ENCODE assay signal across 17 cellular contexts in the genomic region with DNA sequence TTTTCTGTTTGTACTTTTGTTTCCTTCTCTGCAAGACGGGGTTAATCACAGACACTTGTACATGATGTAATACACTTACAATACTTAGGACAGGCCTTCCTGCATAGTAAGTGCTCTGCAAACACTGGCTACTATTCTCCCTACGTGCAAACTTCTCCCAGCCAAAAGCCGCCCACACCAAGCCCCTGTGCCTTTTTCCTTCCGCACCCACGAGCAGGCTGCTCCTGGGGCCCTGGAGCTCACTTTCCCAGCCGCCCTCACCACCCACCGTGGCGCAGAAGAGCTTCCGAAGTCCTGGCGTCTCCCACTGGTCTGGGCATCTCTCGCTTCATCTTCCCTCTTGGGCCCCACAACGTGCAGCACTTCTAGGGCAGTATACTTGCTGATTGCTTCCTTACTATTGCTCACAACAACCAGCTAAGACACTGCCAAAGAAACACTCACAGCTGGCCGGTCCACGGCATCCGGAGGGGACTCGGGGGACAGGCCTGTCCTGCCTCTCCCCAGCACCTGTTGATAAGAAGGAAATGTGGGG. TPM values are rescaled to one million over a fixed set of nuclear protein-coding genes. Genes with fewer than 3 reads are reported as not detected.
DNase-seq lines count a peak whose midpoint lies in the region; ATAC-seq, FAIRE-seq and TF ChIP-seq lines count a peak whose summit lies in the region.
"Had no signal": no experiment of that assay in that cellular context is flagged by ENCODE, and none has a peak within 500 bp of the region (broad histone marks: within the 10 kb centered on the region; RNA-seq: fewer than 3 reads in every experiment).

No MANE protein-coding gene starts in this region.

- no peak for DNase-seq in Right ventricle myocardium inferior (ENCODE audit: missing footprints)
- no peak for DNase-seq in cardiac septum (ENCODE audit: low spot score)
- peak; percentile 86 for DNase-seq in fibroblast of the conjunctiva (ENCODE audit: low read depth)
- DNase-seq in ovary, result no peak
- DNase-seq in GF-D8 (lab: John Stamatoyannopoulos, UW), result no peak
- DNase-seq in activated CD4-positive, CD25-positive, alpha-beta regulatory T cell treated with anti-CD3 and anti-CD28 coated beads, Interleukin-2, amount 50 U/mL, for 72 hours, result no peak
- DNase-seq in kidney, result no peak
- DNase-seq: activated CD4-positive, alpha-beta memory T cell treated with anti-CD3 and anti-CD28 coated beads for 36 hours; effector CD4-positive, alpha-beta T cell; H9; KBM-7; NCI-H1436; NCI-H69; stimulated activated CD4-positive, alpha-beta T cell treated with anti-CD3 and anti-CD28 coated beads, Interleukin-4, amount 100 ng/mL, for 4 hours; stimulated activated naive B cell treated with anti-CD40 and anti-IgM and Interleukin-4, amounts not matched to agents 10 μg/mL and 1 μg/mL and 100 μg/mL, for 72 hours had no signal

- H3K9me3 ChIP-seq in ovary (no peaks in the 10 kb centered on the region), kidney (ENCODE audit: control insufficient read depth in 1 of 2, low read length in 2 of 2) (no peaks in the 10 kb centered on the region)

- no peaks in the 10 kb centered on the region for H3K27me3 ChIP-seq in ovary

- peak overlapping the region; percentile 40 to 44 for H3K27ac ChIP-seq in ovary
- H3K27ac ChIP-seq in kidney (ENCODE audit: low read depth in 2 of 2, low read length in 2 of 2), result no peak overlapping the region

- H3K4me1 Mint-ChIP-seq in stimulated activated memory B cell treated with anti-CD40 and anti-IgM and Interleukin-4, amounts not matched to agents 10 μg/mL and 1 μg/mL and 100 μg/mL, for 72 hours, result no peaks in the 10 kb centered on the region
- H3K4me1 Mint-ChIP-seq: stimulated activated naive B cell treated with anti-CD40 and anti-IgM and Interleukin-4, amounts not matched to agents 10 μg/mL and 1 μg/mL and 100 μg/mL, for 72 hours had no signal

- TF ChIP-seq POLR2A in ovary (IDR thresholded peaks at IDR 0.05), result no peak

- 42 to 47% (median 45%) methylated on average over 16 of the region's 16 CpGs for WGBS in ovary, 3 donors

- intact Hi-C loops in Right ventricle myocardium inferior (cut with DNase I), result no loop called here
- intact Hi-C loops in cardiac septum (cut with DNase I), result loop anchor here (2.0 kb wide), 1 partner anchor 45 kb away; no protein-coding TSS in a partner anchor
- intact Hi-C loops in ovary (cut with DNase I), result no loop called here
- intact Hi-C loops in kidney (cut with DNase I), result no loop called here

- FAIRE-seq in kidney (lab: Jason Lieb, UNC), result no peak
- FAIRE-seq: keratinocyte had no signal

- H3K9me3 Mint-ChIP-seq in stimulated activated memory B cell treated with anti-CD40 and anti-IgM and Interleukin-4, amounts not matched to agents 10 μg/mL and 1 μg/mL and 100 μg/mL, for 72 hours, result no peaks in the 10 kb centered on the region
- H3K9me3 Mint-ChIP-seq: activated CD4-positive, alpha-beta memory T cell treated with anti-CD3 and anti-CD28 coated beads for 36 hours; H9; stimulated activated naive B cell treated with anti-CD40 and anti-IgM and Interleukin-4, amounts not matched to agents 10 μg/mL and 1 μg/mL and 100 μg/mL, for 72 hours had no signal

- H3K9ac ChIP-seq in kidney (ENCODE audit: low read length in 2 of 2), result no peak overlapping the region

- no peak for TF ChIP-seq EP300 in ovary (IDR thresholded peaks at IDR 0.05)

- H3K27ac Mint-ChIP-seq in stimulated activated memory B cell treated with anti-CD40 and anti-IgM and Interleukin-4, amounts not matched to agents 10 μg/mL and 1 μg/mL and 100 μg/mL, for 72 hours, result no peak overlapping the region
- H3K27ac Mint-ChIP-seq: activated CD4-positive, alpha-beta memory T cell treated with anti-CD3 and anti-CD28 coated beads for 36 hours; H9; stimulated activated naive B cell treated with anti-CD40 and anti-IgM and Interleukin-4, amounts not matched to agents 10 μg/mL and 1 μg/mL and 100 μg/mL, for 72 hours had no signal

- no peak for TF ChIP-seq CTCF in ovary (IDR thresholded peaks at IDR 0.05)
- no peak for TF ChIP-seq CTCF in kidney (IDR thresholded peaks at IDR 0.05; ENCODE audit: borderline replicate concordance, extremely low read depth, insufficient read depth)

- H3K4me3 ChIP-seq in ovary, result no peak overlapping the region
- no peak overlapping the region for H3K4me3 ChIP-seq in kidney (ENCODE audit: low read length in 2 of 2)

- no peaks in the 10 kb centered on the region for H3K36me3 ChIP-seq in ovary
- H3K36me3 ChIP-seq in kidney (ENCODE audit: control insufficient read depth in 1 of 2, insufficient read depth in 2 of 2, low read length in 2 of 2), result no peaks in the 10 kb centered on the region

- peak; percentile 65 for ATAC-seq in Right ventricle myocardium inferior
- ATAC-seq in stimulated activated memory B cell treated with anti-CD40 and anti-IgM and Interleukin-4, amounts not matched to agents 10 μg/mL and 1 μg/mL and 100 μg/mL, for 72 hours, result no peak
- ATAC-seq: stimulated activated naive B cell treated with anti-CD40 and anti-IgM and Interleukin-4, amounts not matched to agents 10 μg/mL and 1 μg/mL and 100 μg/mL, for 72 hours had no signal

- H3K27me3 Mint-ChIP-seq in stimulated activated memory B cell treated with anti-CD40 and anti-IgM and Interleukin-4, amounts not matched to agents 10 μg/mL and 1 μg/mL and 100 μg/mL, for 72 hours, result peaks cover 3% of the 10 kb centered on the region
- H3K27me3 Mint-ChIP-seq: activated CD4-positive, alpha-beta memory T cell treated with anti-CD3 and anti-CD28 coated beads for 36 hours had no signal

- peaks cover 8% of the 10 kb centered on the region for H3K4me1 ChIP-seq in ovary (ENCODE audit: insufficient read depth)
- H3K4me1 ChIP-seq in kidney (ENCODE audit: control insufficient read depth in 1 of 2, insufficient read depth in 1 of 2, low read depth in 1 of 2, low read length in 2 of 2), result no peaks in the 10 kb centered on the region

- H3K36me3 Mint-ChIP-seq in stimulated activated memory B cell treated with anti-CD40 and anti-IgM and Interleukin-4, amounts not matched to agents 10 μg/mL and 1 μg/mL and 100 μg/mL, for 72 hours, result no peaks in the 10 kb centered on the region
- H3K36me3 Mint-ChIP-seq: activated CD4-positive, alpha-beta memory T cell treated with anti-CD3 and anti-CD28 coated beads for 36 hours; stimulated activated naive B cell treated with anti-CD40 and anti-IgM and Interleukin-4, amounts not matched to agents 10 μg/mL and 1 μg/mL and 100 μg/mL, for 72 hours had no signal

- no peak overlapping the region for H3K4me3 Mint-ChIP-seq in stimulated activated memory B cell treated with anti-CD40 and anti-IgM and Interleukin-4, amounts not matched to agents 10 μg/mL and 1 μg/mL and 100 μg/mL, for 72 hours
- H3K4me3 Mint-ChIP-seq: activated CD4-positive, alpha-beta memory T cell treated with anti-CD3 and anti-CD28 coated beads for 36 hours; H9; stimulated activated naive B cell treated with anti-CD40 and anti-IgM and Interleukin-4, amounts not matched to agents 10 μg/mL and 1 μg/mL and 100 μg/mL, for 72 hours had no signal

RNA-seq across cellular contexts. Expression of gene GPR157, which starts 22.5 kb away (rescaled TPM):
- total RNA-seq in Right ventricle myocardium inferior, result 49.0 TPM
- total RNA-seq in cardiac septum, result 23.0 TPM
- total RNA-seq in ovary, result 10 to 100 TPM in 4 of 7 donors, 1 to 10 TPM in 3; 4.8 to 17.8 (median 12.2) TPM
- polyA plus RNA-seq in ovary, result 1 to 10 TPM; 3.1 to 3.6 TPM
- total RNA-seq in kidney, result 9.1 TPM
- polyA plus RNA-seq in kidney (ENCODE audit: insufficient read depth, low read depth, low replicate concordance), result 3.2 TPM

Comparison
In these comparisons a context has a peak if more than half of its experiments do, and no peak if none do; other contexts are left out.
1. H3K27ac ChIP-seq: peak in ovary (2 of 2); none in kidney (0 of 2).